In the genomic region with DNA sequence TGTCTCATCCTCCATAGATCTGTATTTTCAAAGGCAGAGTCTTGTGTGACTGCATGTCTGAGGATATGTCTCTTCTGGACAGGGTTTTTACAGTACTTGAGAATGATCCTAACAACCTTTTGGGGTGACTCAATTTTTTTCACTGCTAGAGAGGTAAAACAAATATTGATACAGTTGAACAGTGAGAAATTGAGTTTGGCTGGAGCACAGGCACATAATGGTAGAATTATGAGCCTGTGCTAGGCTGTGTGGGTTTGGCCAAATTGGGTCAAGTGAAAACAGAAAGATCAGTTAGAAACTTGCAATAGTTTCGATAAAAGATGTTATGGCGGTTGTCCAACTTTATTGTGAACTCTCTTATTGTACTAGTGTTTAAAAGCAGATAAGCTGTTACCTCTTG, we compare ENCODE assay signal across 23 cellular contexts. TPM values are rescaled to one million over a fixed set of nuclear protein-coding genes. Genes with fewer than 3 reads are reported as not detected.
"Had no signal": no experiment of that assay in that cellular context is flagged by ENCODE, and none has a peak within 500 bp of the region (broad histone marks: within the 10 kb centered on the region; RNA-seq: fewer than 3 reads in every experiment).

No MANE protein-coding gene starts in this region.

- DNase-seq: Kasumi-1, MM.1S, NCI-H1092 treated with DMSO at 0.1 percent for 48 hours, NCI-H1436, NCI-H1694, NCI-H187 treated with DMSO at 0.1 percent for 48 hours, NCI-H2029 treated with DMSO at 0.1 percent for 48 hours, NCI-H226, NCI-H446, NCI-H510A, NCI-H524 treated with DMSO at 0.1 percent for 48 hours, NCI-H69, NCI-H774, SHP77, SJCRH30 had no signal

- H3K4me1 Mint-ChIP-seq: IgD-negative memory B cell had no signal

- H3K27ac ChIP-seq: KMS-11, RWPE1, SJCRH30 had no signal

- H3K27me3 Mint-ChIP-seq: IgD-negative memory B cell had no signal

- H3K4me2 ChIP-seq: KMS-11 had no signal

- H3K27ac Mint-ChIP-seq: IgD-negative memory B cell had no signal

- ATAC-seq: K562, Panc1, SK-N-SH treated with all-trans-retinoic acid at 6 μM for 48 hours had no signal

- H3K4me3 Mint-ChIP-seq: IgD-negative memory B cell had no signal

- H3K9ac ChIP-seq: KMS-11 had no signal

- H3K9me3 Mint-ChIP-seq: IgD-negative memory B cell had no signal

- H3K27me3 ChIP-seq: SJCRH30 had no signal

- H3K9me3 ChIP-seq: SJCRH30 had no signal

- H3K4me3 ChIP-seq: K562, SJCRH30 had no signal

- H3K36me3 ChIP-seq: SJCRH30 had no signal

RNA-seq across cellular contexts. Expression of gene HSFX4, which starts 32.2 kb away (rescaled TPM):
- total RNA-seq: HT1080, M059J, SJCRH30 had no signal
